ENCODE assay signal across 8 cellular contexts in genomic region chr19:662962-663681, GRCh38. TPM values are rescaled to one million over a fixed set of nuclear protein-coding genes. Genes with fewer than 3 reads are reported as not detected.
DNase-seq lines count a peak whose midpoint lies in the region; ATAC-seq, FAIRE-seq and TF ChIP-seq lines count a peak whose summit lies in the region.

TSS of gene RNF126 (minus strand) at chr19:663214. CDS start at chr19:663121, 93 bp downstream.

- H3K4me1 ChIP-seq in hepatocyte (ENCODE audit: insufficient read depth) (peaks cover 41% of the 10 kb centered on the region), aorta (ENCODE audit: control insufficient read depth in 1 of 2, insufficient read depth in 2 of 2, low read length in 2 of 2) (no peaks in the 10 kb centered on the region)

- H2AFZ ChIP-seq in hepatocyte: peak within 1 kb of the TSS; percentile 90

- intact Hi-C loops in aorta (cut with DNase I): loop anchor here in 1 of 2 donors (2.0 to 10.0 kb wide), 3 partner anchors 18 to 262 kb away; partner anchors contain the start of genes ARID3A and PTBP1

- H3K27me3 ChIP-seq in hepatocyte (no peaks in the 10 kb centered on the region), aorta (ENCODE audit: control insufficient read depth in 1 of 2, insufficient read depth in 2 of 2, low read length in 1 of 2) (no peaks in the 10 kb centered on the region)

- H3K27ac ChIP-seq in hepatocyte (peak within 1 kb of the TSS; percentile 97), aorta (ENCODE audit: low read depth in 1 of 2, low read length in 2 of 2) (peak within 1 kb of the TSS in 1 of 2 donors; percentile 65)

- TF ChIP-seq CTCF in astrocyte of the cerebellum (IDR thresholded peaks at IDR 0.05; ENCODE audit: low read depth, low read length, missing control alignments) (no peak), hepatocyte (IDR thresholded peaks at IDR 0.05; ENCODE audit: poor library complexity) (no peak)

- DNase-seq in GM12892 (ENCODE audit: insufficient read length) (peak; percentile 97), NCI-H2029 treated with DMSO at 0.1 percent for 48 hours (lab: John Stamatoyannopoulos, UW) (peak; percentile 54), T1000 (lab: John Stamatoyannopoulos, UW) (peak; percentile 93), astrocyte of the cerebellum (ENCODE audit: low read depth) (peak; percentile 60), hepatocyte (ENCODE audit: low spot score) (peak; percentile 96), retina (peak; percentile 90), aorta (peak; percentile 94 to 98)

- 6% methylated on average over 36 of the region's 97 CpGs for WGBS in hepatocyte (ENCODE audit: low lambda C conversion rate, missing lambda C conversion rate)
- WGBS in aorta, 2 donors: 1 to 2% methylated on average over 60 to 97 of the region's 97 CpGs

- in situ Hi-C loops in astrocyte of the cerebellum (cut with HindIII; ENCODE audit: low sequenced_read_pairs): no loop called here

- no peaks in the 10 kb centered on the region for H3K9me2 ChIP-seq in hepatocyte (replicated peaks; ENCODE audit: insufficient read depth)

- H3K4me3 ChIP-seq in astrocyte of the cerebellum (ENCODE audit: low read depth, low read length) (peak within 1 kb of the TSS; percentile 90), hepatocyte (peak within 1 kb of the TSS; percentile 99), aorta (ENCODE audit: low read length in 2 of 2) (peak within 1 kb of the TSS; percentile 36 to 94)

- peak; percentile 99 for FAIRE-seq in GM12892 (lab: Jason Lieb, UNC)

- no peaks in the 10 kb centered on the region for H3K36me3 ChIP-seq in hepatocyte (replicated peaks; ENCODE audit: insufficient read depth, low read depth)
- H3K36me3 ChIP-seq in aorta (ENCODE audit: control insufficient read depth in 1 of 2, insufficient read depth in 2 of 2, low read length in 1 of 2): no peaks in the 10 kb centered on the region

- TF ChIP-seq POLR2A in GM12892 (IDR thresholded peaks at IDR 0.05; ENCODE audit: low read depth, low read length): peak; percentile 77; the same call in 1 of the 2 replicates

- peaks cover 48% of the 10 kb centered on the region for H3K79me2 ChIP-seq in hepatocyte

- peak; percentile 48 for ATAC-seq in HG02938 (IDR thresholded peaks at IDR 0.05; ENCODE audit: unreplicated experiment)
- peak; percentile 90 for ATAC-seq in aorta (ENCODE audit: low FRiP score)

- H3K4me2 ChIP-seq in hepatocyte: peak within 1 kb of the TSS; percentile 96

- H3K9me3 ChIP-seq in hepatocyte (ENCODE audit: low read depth): no peaks in the 10 kb centered on the region
- H3K9me3 ChIP-seq in aorta (ENCODE audit: control insufficient read depth, low read length): no peaks in the 10 kb centered on the region

- H4K20me1 ChIP-seq in hepatocyte (ENCODE audit: insufficient read depth, poor library complexity, severe bottlenecking): peaks cover 40% of the 10 kb centered on the region

RNA-seq across cellular contexts. Expression of gene RNF126, which starts in this region (rescaled TPM):
- 13.0 TPM for polyA plus RNA-seq in GM12892 (2012; ENCODE audit: missing spikeins)
- total RNA-seq in hepatocyte (42.7 and 43.9 TPM in 2 replicates), aorta (10 to 100 TPM; 26.7 to 26.9 TPM)
- polyA plus RNA-seq in hepatocyte (84.7 and 89.6 TPM in 2 replicates), aorta (10 to 100 TPM; 18.3 to 38.5 TPM)
